13 cellular contexts compared by ENCODE assay signal in genomic region chr4:11426716-11427115, GRCh38. TPM values are rescaled to one million over a fixed set of nuclear protein-coding genes. Genes with fewer than 3 reads are reported as not detected.
A peak's percentile ranks its signal among the peaks of the same experiment; 100 is the strongest.
DNase-seq lines count a peak whose midpoint lies in the region; ATAC-seq, FAIRE-seq and TF ChIP-seq lines count a peak whose summit lies in the region.
"Had no signal": no experiment of that assay in that cellular context is flagged by ENCODE, and none has a peak within 500 bp of the region (broad histone marks: within the 10 kb centered on the region; RNA-seq: fewer than 3 reads in every experiment).

No MANE protein-coding gene starts in this region.

- H3K27me3 ChIP-seq in heart left ventricle (peaks cover 0 to 24% (median 12%) of the 10 kb centered on the region in 9 donors), H1 (replicated peaks in 1 of 4; ENCODE audit: control insufficient read depth in 3 of 4, extremely low read depth in 1 of 4, insufficient read depth in 3 of 4, low read length in 3 of 4) (peaks cover 5 to 46% (median 34%) of the 10 kb centered on the region in 4 experiments)

- H3K36me3 ChIP-seq in heart left ventricle, result no peaks in the 10 kb centered on the region
- H3K36me3 ChIP-seq in H1 (ENCODE audit: control insufficient read depth in 2 of 4, insufficient read depth in 4 of 4, low read length in 3 of 4), result no peaks in the 10 kb centered on the region
- H3K36me3 ChIP-seq in urinary bladder (ENCODE audit: insufficient read depth), result no peaks in the 10 kb centered on the region
- no peaks in the 10 kb centered on the region for H3K36me3 ChIP-seq in OCI-LY7 (ENCODE audit: insufficient read depth, low read length)

- peak overlapping the region in 4 of 6 donors; percentile 50 to 92 (median 79) for H3K27ac Mint-ChIP-seq in naive B cell

- no peak overlapping the region for H3K23ac ChIP-seq in H1 (ENCODE audit: insufficient read length)

- peaks cover 57 to 75% (median 63%) of the 10 kb centered on the region in 3 donors for H3K4me1 Mint-ChIP-seq in naive B cell

- H3K9me2 ChIP-seq in OCI-LY7 (ENCODE audit: insufficient read depth, low read length), result no peaks in the 10 kb centered on the region

- 19 to 33% (median 28%) methylated on average over 10 of the region's 10 CpGs for WGBS in heart left ventricle, 4 donors
- 11% methylated on average over 10 of the region's 10 CpGs; no CpG with 5 or more reads in 1 of the 2 experiments for WGBS in H1 (ENCODE audit: extremely low coverage in 1 of 2, insufficient coverage in 1 of 2, insufficient read length in 1 of 2, insufficient replicate concordance in 2 of 2, low coverage in 1 of 2, low lambda C conversion rate in 2 of 2, missing lambda C conversion rate in 1 of 2), 2 experiments
- WGBS in urinary bladder, result 33% methylated on average over 10 of the region's 10 CpGs

- POLR2A ChIA-PET in H1 (lab: Charles Lee; ENCODE audit: partially characterized antibody), result interaction anchor here (0.7 kb wide), 1 partner anchor 1127 kb away, joined by 3 read pairs; no protein-coding TSS in a partner anchor
- POLR2A ChIA-PET in OCI-LY7 (lab: Charles Lee), result no interaction called here

- H4K91ac ChIP-seq in H1 (replicated peaks; ENCODE audit: insufficient read length, low read length), result no peak overlapping the region

- no peak for ATAC-seq in heart left ventricle
- ATAC-seq in left cardiac atrium, result no peak
- ATAC-seq in naive B cell (ENCODE audit: low read depth in 2 of 2), result no peak
- no peak for ATAC-seq in GM19452 (IDR thresholded peaks at IDR 0.05; ENCODE audit: unreplicated experiment)

- H4K8ac ChIP-seq in H1 (ENCODE audit: extremely low read depth, insufficient read depth, low read length), result no peak overlapping the region

- H3K79me2 ChIP-seq in H1 (ENCODE audit: control insufficient read depth in 1 of 2, insufficient read depth in 2 of 2, low read length in 2 of 2) (no peaks in the 10 kb centered on the region), OCI-LY7 (ENCODE audit: insufficient read depth, low read depth, low read length) (no peaks in the 10 kb centered on the region)

- H3K36me3 Mint-ChIP-seq in naive B cell, result peaks cover 0 to 7% of the 10 kb centered on the region in 2 donors

- TF ChIP-seq RAD21 in H1 (IDR thresholded peaks at IDR 0.05 in 1 of 2, conservative IDR thresholded peaks at IDR 0.05 in 1 of 2; ENCODE audit: low read depth in 2 of 2, low read length in 2 of 2), result no peak

- no peak overlapping the region for H3K9ac ChIP-seq in H1 (replicated peaks in 1 of 4; ENCODE audit: extremely low read depth in 1 of 4, low read depth in 3 of 4, low read length in 3 of 4)

- no peaks in the 10 kb centered on the region for H3K9me3 Mint-ChIP-seq in naive B cell

- no peak overlapping the region for H2AK5ac ChIP-seq in H1 (ENCODE audit: low read depth, low read length)

- H3K4me1 ChIP-seq in heart left ventricle (peaks cover 0 to 28% (median 18%) of the 10 kb centered on the region in 12 donors), H1 (replicated peaks in 1 of 4; ENCODE audit: control insufficient read depth in 3 of 4, insufficient read depth in 4 of 4, low read length in 3 of 4) (peaks cover 0 to 17% (median 5%) of the 10 kb centered on the region in 4 experiments; a peak in 3 of 7 replicates), urinary bladder (ENCODE audit: insufficient read depth) (no peaks in the 10 kb centered on the region), OCI-LY7 (ENCODE audit: insufficient read depth, low read length, poor library complexity, severe bottlenecking) (no peaks in the 10 kb centered on the region)

- peak overlapping the region; percentile 89 to 99 (median 98) for H3K4me3 Mint-ChIP-seq in naive B cell

- TF ChIP-seq EP300 in H1 (IDR thresholded peaks at IDR 0.05; ENCODE audit: borderline replicate concordance in 1 of 2, low read depth in 2 of 2, low read length in 2 of 2), result no peak

- no peak overlapping the region for H2BK12ac ChIP-seq in H1 (ENCODE audit: low read depth, low read length)

- H2AFZ ChIP-seq in H1 (ENCODE audit: low read length) (no peak overlapping the region), OCI-LY7 (ENCODE audit: low read length) (no peak overlapping the region)

- TF ChIP-seq CTCF in heart left ventricle (IDR thresholded peaks at IDR 0.05), result no peak
- TF ChIP-seq CTCF in H1 (IDR thresholded peaks at IDR 0.05; ENCODE audit: control extremely low read depth in 1 of 3, insufficient read depth in 1 of 3, low read depth in 1 of 3, low read length in 3 of 3), result no peak
- no peak for TF ChIP-seq CTCF in OCI-LY7 (conservative IDR thresholded peaks at IDR 0.05; ENCODE audit: low read length)

- CTCF ChIA-PET in H1 (lab: Charles Lee; ENCODE audit: partially characterized antibody) (interaction anchor here (0.6 to 1.4 kb wide), 10 partner anchors 10 to 871 kb away, joined by 3 to 5 read pairs (median 3); no protein-coding TSS in a partner anchor), OCI-LY7 (lab: Charles Lee; ENCODE audit: unreplicated experiment) (no interaction called here)

- no peak overlapping the region for H2BK20ac ChIP-seq in H1 (ENCODE audit: low read length)

- no peak overlapping the region for H2BK5ac ChIP-seq in H1 (ENCODE audit: low read depth, low read length)

- peak overlapping the region in 10 of 12 donors; percentile 32 to 75 (median 66) for H3K4me3 ChIP-seq in heart left ventricle
- peak overlapping the region; percentile 59 to 78 (median 74); a peak in 5 of 8 replicates for H3K4me3 ChIP-seq in H1 (ENCODE audit: extremely low read depth in 1 of 4, insufficient read depth in 2 of 4, low read depth in 3 of 4, low read length in 4 of 4)
- H3K4me3 ChIP-seq in urinary bladder (ENCODE audit: low read depth, low read length), result peak overlapping the region; percentile 52
- no peak overlapping the region for H3K4me3 ChIP-seq in OCI-LY7 (ENCODE audit: low read depth, low read length, poor library complexity, severe bottlenecking)

- no peak overlapping the region for H2BK15ac ChIP-seq in H1 (ENCODE audit: low read length)

- DNase-seq in heart left ventricle, result no peak
- DNase-seq in left cardiac atrium, result no peak
- DNase-seq in H1 (ENCODE audit: low read depth in 1 of 2, low spot score in 2 of 2), result no peak
- DNase-seq in naive B cell, result no peak
- DNase-seq in OCI-LY7 (ENCODE audit: low spot score), result no peak
- no peak for DNase-seq in effector CD8-positive, alpha-beta T cell (lab: John Stamatoyannopoulos, UW)
- DNase-seq: GDM1; NCI-H1694 treated with DMSO at 0.1 percent for 48 hours; stimulated activated CD4-positive, alpha-beta T cell treated with anti-CD3 and anti-CD28 coated beads, Interleukin-12 subunit alpha, Interleukin-12 subunit beta, amount 100 ng/mL, for 4 hours; stimulated activated CD8-positive, alpha-beta memory T cell treated with anti-CD3 and anti-CD28 coated beads, Interleukin-4, amount 100 ng/mL, for 48 hours had no signal

- intact Hi-C loops in heart left ventricle (cut with DNase I) (loop anchor here in 9 of 10 donors (2.0 to 10.0 kb wide), 10 partner anchors 196 to 872 kb away; no protein-coding TSS in a partner anchor), left cardiac atrium (cut with DNase I) (loop anchor here (5.0 to 10.0 kb wide), 3 partner anchors 196 to 844 kb away; no protein-coding TSS in a partner anchor), OCI-LY7 (cut with micrococcal nuclease; ENCODE audit: unreplicated experiment) (loop anchor here (10.0 kb wide), 1 partner anchor 842 kb away; no protein-coding TSS in a partner anchor)

- H3K79me1 ChIP-seq in H1 (ENCODE audit: low read depth, low read length), result no peaks in the 10 kb centered on the region

- H3K27ac ChIP-seq in heart left ventricle, result no peak overlapping the region
- no peak overlapping the region for H3K27ac ChIP-seq in H1 (ENCODE audit: low read depth, low read length)
- no peak overlapping the region for H3K27ac ChIP-seq in urinary bladder (ENCODE audit: low read depth)
- no peak overlapping the region for H3K27ac ChIP-seq in OCI-LY7 (ENCODE audit: low read depth, low read length, poor library complexity, severe bottlenecking)

- H3K9me3 ChIP-seq in heart left ventricle (no peaks in the 10 kb centered on the region), H1 (ENCODE audit: insufficient read depth in 2 of 2, low read depth in 1 of 2, low read length in 1 of 2) (no peaks in the 10 kb centered on the region), OCI-LY7 (ENCODE audit: low read length) (no peaks in the 10 kb centered on the region)

- H4K20me1 ChIP-seq in H1 (replicated peaks in 1 of 2; ENCODE audit: control insufficient read depth in 1 of 2, insufficient read depth in 2 of 2, low read length in 2 of 2) (no peaks in the 10 kb centered on the region), OCI-LY7 (ENCODE audit: insufficient read depth, low read length) (no peaks in the 10 kb centered on the region)

- H3K18ac ChIP-seq in H1 (ENCODE audit: extremely low read depth, low read length), result no peak overlapping the region

- H4K5ac ChIP-seq in H1 (ENCODE audit: insufficient read length, low read depth, low read length), result no peak overlapping the region

- H3K4me2 ChIP-seq in H1 (ENCODE audit: insufficient read depth in 1 of 2, low read depth in 2 of 2, low read length in 2 of 2) (peak overlapping the region; percentile 99 to 100), OCI-LY7 (ENCODE audit: low read length) (no peak overlapping the region)

- no peaks in the 10 kb centered on the region for H3K27me3 Mint-ChIP-seq in naive B cell

- TF ChIP-seq POLR2A in heart left ventricle (IDR thresholded peaks at IDR 0.05) (no peak), H1 (IDR thresholded peaks at IDR 0.05; ENCODE audit: control extremely low read depth in 1 of 2, low read depth in 2 of 2, low read length in 2 of 2) (no peak)

- peaks cover 18% of the 10 kb centered on the region for H3K23me2 ChIP-seq in H1 (ENCODE audit: low read depth, low read length)

- H3K56ac ChIP-seq in H1 (replicated peaks; ENCODE audit: insufficient read length, low read depth, low read length), result no peak overlapping the region

- no peak overlapping the region for H3K14ac ChIP-seq in H1 (ENCODE audit: insufficient read length)

- no TSS peak for BruUV-seq in OCI-LY7 (replicated peaks; lab: Mats Ljungman, UMichigan)

- no peak overlapping the region for H2BK120ac ChIP-seq in H1 (replicated peaks; ENCODE audit: low read depth, low read length)

- H3K4ac ChIP-seq in H1 (replicated peaks; ENCODE audit: insufficient read length, low read depth, low read length), result no peak overlapping the region

- no peak for FAIRE-seq in H1 (lab: Jason Lieb, UNC)
- FAIRE-seq: frontal cortex had no signal

RNA-seq across cellular contexts. Expression of gene HS3ST1, which starts 2.0 kb away (rescaled TPM):
- total RNA-seq in heart left ventricle, result 1 to 10 TPM in 6 of 9 donors, under 1 TPM in 3; 0.33 to 2.5 (median 1.1) TPM
- 1 to 10 TPM in 1 of 2 donors, under 1 TPM in 1; 0.30 to 1.5 TPM for polyA plus RNA-seq in heart left ventricle
- total RNA-seq in left cardiac atrium, result 1 to 10 TPM; 1.9 to 7.6 TPM
- total RNA-seq in H1 (2021; fragmentation: NEBNext Ultra II Directional; extraction: Animal tissue kit (Norgen Biotek cat#: 25700)), result 1.5 and 1.7 TPM in 2 replicates
- polyA plus RNA-seq in H1 (2011; rRNA removed), result 0.50 and 1.0 TPM in 2 replicates
- 0.56 TPM for polyA plus RNA-seq in H1 (2011; cell fraction: cytosol; rRNA removed)
- 0.68 TPM for polyA plus RNA-seq in H1 (2011; cell fraction: nucleus; rRNA removed)
- 0.25 to 0.82 TPM (median 0.52 TPM) in 4 replicates for polyA plus RNA-seq in H1 (2012, experiment 1 of 2)
- 0.34 TPM for polyA plus RNA-seq in H1 (2012, experiment 2 of 2)
- polyA plus RNA-seq in H1 (2013, experiment 1 of 2), result 0.71 TPM
- 0.59 TPM for polyA plus RNA-seq in H1 (2013, experiment 2 of 2)
- 0.34 and 0.57 TPM in 2 replicates for polyA minus RNA-seq in H1 (2011; rRNA and poly(A)+ RNA removed)
- polyA minus RNA-seq in H1 (2011; cell fraction: cytosol; rRNA and poly(A)+ RNA removed), result 2.7 TPM
- 0.50 TPM for polyA minus RNA-seq in H1 (2011; cell fraction: nucleus; rRNA and poly(A)+ RNA removed)
- polyA plus RNA-seq in naive B cell (ENCODE audit: low read depth in 6 of 6), result 10 to 100 TPM in 5 of 6 donors, 1 to 10 TPM in 1; 5.8 to 23.9 (median 16.0) TPM
- total RNA-seq in urinary bladder, result 3.0 TPM
- 15.8 TPM for polyA plus RNA-seq in urinary bladder
- total RNA-seq in OCI-LY7 (2014; rRNA removed; shearing (Covaris generic)), result not detected in 2 replicates
- total RNA-seq in OCI-LY7 (2022), result not detected in 2 replicates
